ENCODE assay signal across 10 cellular contexts in the genomic region with DNA sequence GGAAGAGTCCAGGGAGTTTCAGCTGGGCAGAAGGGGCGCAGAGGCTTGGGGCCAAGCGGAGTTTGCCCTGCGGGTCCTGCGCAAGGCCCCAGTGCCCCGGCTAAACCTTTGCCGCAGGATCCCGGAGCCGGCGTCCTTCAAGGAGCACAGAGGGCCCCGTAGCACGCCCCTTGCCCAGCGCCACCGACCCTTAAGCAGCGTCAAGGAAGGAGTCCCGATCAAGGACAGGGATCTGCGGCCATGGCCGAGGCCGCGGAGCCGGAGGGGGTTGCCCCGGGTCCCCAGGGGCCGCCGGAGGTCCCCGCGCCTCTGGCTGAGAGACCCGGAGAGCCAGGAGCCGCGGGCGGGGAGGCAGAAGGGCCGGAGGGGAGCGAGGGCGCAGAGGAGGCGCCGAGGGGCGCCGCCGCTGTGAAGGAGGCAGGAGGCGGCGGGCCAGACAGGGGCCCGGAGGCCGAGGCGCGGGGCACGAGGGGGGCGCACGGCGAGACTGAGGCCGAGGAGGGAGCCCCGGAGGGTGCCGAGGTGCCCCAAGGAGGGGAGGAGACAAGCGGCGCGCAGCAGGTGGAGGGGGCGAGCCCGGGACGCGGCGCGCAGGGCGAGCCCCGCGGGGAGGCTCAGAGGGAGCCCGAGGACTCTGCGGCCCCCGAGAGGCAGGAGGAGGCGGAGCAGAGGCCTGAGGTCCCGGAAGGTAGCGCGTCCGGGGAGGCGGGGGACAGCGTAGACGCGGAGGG. TPM values are rescaled to one million over a fixed set of nuclear protein-coding genes. Genes with fewer than 3 reads are reported as not detected.
A peak's percentile ranks its signal among the peaks of the same experiment; 100 is the strongest.
DNase-seq lines count a peak whose midpoint lies in the region; ATAC-seq lines count a peak whose summit lies in the region.
"Had no signal": no experiment of that assay in that cellular context is flagged by ENCODE, and none has a peak within 500 bp of the region (broad histone marks: within the 10 kb centered on the region; RNA-seq: fewer than 3 reads in every experiment).

No MANE protein-coding gene starts in this region.

- no peaks in the 10 kb centered on the region for H3K27me3 ChIP-seq in right cardiac atrium (ENCODE audit: control insufficient read depth, insufficient read depth)

- no peak overlapping the region for H3K27ac Mint-ChIP-seq in activated naive CD4-positive, alpha-beta T cell treated with anti-CD3 and anti-CD28 coated beads for 36 hours
- no peak overlapping the region for H3K27ac Mint-ChIP-seq in activated CD4-positive, alpha-beta T cell treated with anti-CD3 and anti-CD28 coated beads, Interleukin-2, amount 10 ng/mL, durations not matched to agents 7 days and 5 days
- H3K27ac Mint-ChIP-seq: activated B cell treated with CpG ODN at 0.5 μM for 24 hours had no signal

- no peaks in the 10 kb centered on the region for H3K4me1 ChIP-seq in right cardiac atrium (ENCODE audit: control insufficient read depth, insufficient read depth, low read length)

- intact Hi-C loops in activated naive CD4-positive, alpha-beta T cell treated with anti-CD3 and anti-CD28 coated beads for 36 hours (cut with micrococcal nuclease), result no loop called here
- intact Hi-C loops in right cardiac atrium (cut with DNase I), result no loop called here

- no peaks in the 10 kb centered on the region for H3K36me3 Mint-ChIP-seq in activated naive CD4-positive, alpha-beta T cell treated with anti-CD3 and anti-CD28 coated beads for 36 hours (ENCODE audit: low read depth)
- no peaks in the 10 kb centered on the region for H3K36me3 Mint-ChIP-seq in activated CD4-positive, alpha-beta T cell treated with anti-CD3 and anti-CD28 coated beads, Interleukin-2, amount 10 ng/mL, durations not matched to agents 7 days and 5 days (ENCODE audit: low read depth)

- H3K27ac ChIP-seq in right cardiac atrium (ENCODE audit: low read length), result no peak overlapping the region

- ATAC-seq in right cardiac atrium (peak; percentile 45 to 68), HG03520 (IDR thresholded peaks at IDR 0.05; ENCODE audit: unreplicated experiment) (no peak)

- H3K9me3 ChIP-seq in right cardiac atrium (ENCODE audit: control insufficient read depth, low read length), result no peaks in the 10 kb centered on the region

- 1% methylated on average over 74 of the region's 74 CpGs for WGBS in right cardiac atrium

- H3K27me3 Mint-ChIP-seq in activated naive CD4-positive, alpha-beta T cell treated with anti-CD3 and anti-CD28 coated beads for 36 hours (ENCODE audit: low read depth), result peaks cover 40% of the 10 kb centered on the region
- peaks cover 71% of the 10 kb centered on the region for H3K27me3 Mint-ChIP-seq in activated CD4-positive, alpha-beta T cell treated with anti-CD3 and anti-CD28 coated beads, Interleukin-2, amount 10 ng/mL, durations not matched to agents 7 days and 5 days

- POLR2A ChIA-PET in activated CD4-positive, alpha-beta T cell treated with anti-CD3 and anti-CD28 coated beads, Interleukin-2, amount 10 ng/mL, durations not matched to agents 7 days and 5 days (lab: Charles Lee), result no interaction called here

- H3K4me1 Mint-ChIP-seq in activated naive CD4-positive, alpha-beta T cell treated with anti-CD3 and anti-CD28 coated beads for 36 hours (ENCODE audit: low read depth), result peaks cover 12% of the 10 kb centered on the region
- H3K4me1 Mint-ChIP-seq in activated CD4-positive, alpha-beta T cell treated with anti-CD3 and anti-CD28 coated beads, Interleukin-2, amount 10 ng/mL, durations not matched to agents 7 days and 5 days, result peaks cover 7% of the 10 kb centered on the region

- H3K9me3 Mint-ChIP-seq in activated naive CD4-positive, alpha-beta T cell treated with anti-CD3 and anti-CD28 coated beads for 36 hours, result no peaks in the 10 kb centered on the region
- no peaks in the 10 kb centered on the region for H3K9me3 Mint-ChIP-seq in activated CD4-positive, alpha-beta T cell treated with anti-CD3 and anti-CD28 coated beads, Interleukin-2, amount 10 ng/mL, durations not matched to agents 7 days and 5 days
- H3K9me3 Mint-ChIP-seq: activated B cell treated with CpG ODN at 0.5 μM for 24 hours had no signal

- CTCF ChIA-PET in activated naive CD4-positive, alpha-beta T cell treated with anti-CD3 and anti-CD28 coated beads for 36 hours (lab: Charles Lee), result no interaction called here
- CTCF ChIA-PET in activated CD4-positive, alpha-beta T cell treated with anti-CD3 and anti-CD28 coated beads, Interleukin-2, amount 10 ng/mL, durations not matched to agents 7 days and 5 days (lab: Charles Lee), result interaction anchor here (1.2 kb wide), 1 partner anchor 60 kb away, joined by 3 read pairs; no protein-coding TSS in a partner anchor

- peak; percentile 19 for DNase-seq in activated naive CD4-positive, alpha-beta T cell treated with anti-CD3 and anti-CD28 coated beads for 36 hours
- DNase-seq in activated naive CD4-positive, alpha-beta T cell treated with Interleukin-2 at 50 U/mL for 16 hours, result no peak
- DNase-seq in activated CD4-positive, alpha-beta T cell treated with anti-CD3 and anti-CD28 coated beads, Interleukin-2, amount 10 ng/mL, durations not matched to agents 7 days and 5 days, result no peak
- DNase-seq in right cardiac atrium (peak; percentile 13 to 48 (median 43)), anterior cingulate cortex (lab: John Stamatoyannopoulos, UW) (no peak), nucleus accumbens (lab: John Stamatoyannopoulos, UW) (no peak)
- DNase-seq in stimulated activated CD4-positive, alpha-beta T cell treated with anti-CD3 and anti-CD28 coated beads, Interleukin-1b, Interleukin-23, amount 100 ng/mL, for 48 hours, result peak; percentile 11
- DNase-seq: activated B cell treated with CpG ODN at 0.5 μM for 24 hours, DND-41 had no signal

- peak overlapping the region; percentile 55 for H3K4me3 Mint-ChIP-seq in activated naive CD4-positive, alpha-beta T cell treated with anti-CD3 and anti-CD28 coated beads for 36 hours
- H3K4me3 Mint-ChIP-seq in activated CD4-positive, alpha-beta T cell treated with anti-CD3 and anti-CD28 coated beads, Interleukin-2, amount 10 ng/mL, durations not matched to agents 7 days and 5 days, result peak overlapping the region; percentile 19

- peak overlapping the region; percentile 42 for H3K4me3 ChIP-seq in right cardiac atrium (ENCODE audit: low read length)

RNA-seq across cellular contexts. Expression of a gene that starts 0.5 kb away (rescaled TPM):
- total RNA-seq in activated naive CD4-positive, alpha-beta T cell treated with anti-CD3 and anti-CD28 coated beads for 36 hours, result under 1 TPM; 0.10 to 0.12 TPM
- total RNA-seq in activated CD4-positive, alpha-beta T cell treated with anti-CD3 and anti-CD28 coated beads, Interleukin-2, amount 10 ng/mL, durations not matched to agents 7 days and 5 days, result not detected
- 10 to 100 TPM in 3 of 4 donors, 1 to 10 TPM in 1; 7.1 to 13.7 (median 12.8) TPM for total RNA-seq in right cardiac atrium
- polyA plus RNA-seq in right cardiac atrium, result 6.1 TPM
- total RNA-seq: activated B cell treated with CpG ODN at 0.5 μM for 24 hours had no signal

RNA-seq across cellular contexts. Expression of a gene that starts 54.4 kb away (rescaled TPM):
- total RNA-seq in activated naive CD4-positive, alpha-beta T cell treated with anti-CD3 and anti-CD28 coated beads for 36 hours, result 1 to 10 TPM; 2.3 to 2.9 TPM
- 1 to 10 TPM; 8.0 to 8.2 TPM for total RNA-seq in activated CD4-positive, alpha-beta T cell treated with anti-CD3 and anti-CD28 coated beads, Interleukin-2, amount 10 ng/mL, durations not matched to agents 7 days and 5 days
- 10 to 100 TPM; 26.7 to 39.7 (median 30.7) TPM for total RNA-seq in right cardiac atrium
- polyA plus RNA-seq in right cardiac atrium, result 32.4 TPM

Comparison
In these comparisons a context has a peak if more than half of its experiments do, and no peak if none do; other contexts are left out.
1. DNase-seq: peak in activated naive CD4-positive, alpha-beta T cell treated with anti-CD3 and anti-CD28 coated beads for 36 hours (single experiment), right cardiac atrium (3 of 3) and stimulated activated CD4-positive, alpha-beta T cell treated with anti-CD3 and anti-CD28 coated beads, Interleukin-1b, Interleukin-23, amount 100 ng/mL, for 48 hours (single experiment); none in activated naive CD4-positive, alpha-beta T cell treated with Interleukin-2 at 50 U/mL for 16 hours (single experiment), activated CD4-positive, alpha-beta T cell treated with anti-CD3 and anti-CD28 coated beads, Interleukin-2, amount 10 ng/mL, durations not matched to agents 7 days and 5 days (single experiment), anterior cingulate cortex (0 of 58) and nucleus accumbens (0 of 56).
2. RNA of a gene that starts 0.5 kb away (total RNA-seq): 7.1 to 13.7 TPM in right cardiac atrium; 0.10 to 0.12 TPM in activated naive CD4-positive, alpha-beta T cell treated with anti-CD3 and anti-CD28 coated beads for 36 hours and not detected in activated CD4-positive, alpha-beta T cell treated with anti-CD3 and anti-CD28 coated beads, Interleukin-2, amount 10 ng/mL, durations not matched to agents 7 days and 5 days; every median in the first group is over 4 times any median in the second.